14 cellular contexts compared by ENCODE assay signal in genomic region chr1:6584126-6585080, GRCh38. TPM values are rescaled to one million over a fixed set of nuclear protein-coding genes. Genes with fewer than 3 reads are reported as not detected.
A peak's percentile ranks its signal among the peaks of the same experiment; 100 is the strongest.
DNase-seq lines count a peak whose midpoint lies in the region; ATAC-seq, FAIRE-seq and TF ChIP-seq lines count a peak whose summit lies in the region.
"Had no signal": no experiment of that assay in that cellular context is flagged by ENCODE, and none has a peak within 500 bp of the region (broad histone marks: within the 10 kb centered on the region; RNA-seq: fewer than 3 reads in every experiment).

No MANE protein-coding gene starts in this region.

- no peak for TF ChIP-seq CTCF in A549 (IDR thresholded peaks at IDR 0.05)
- TF ChIP-seq CTCF in GM12875 (IDR thresholded peaks at IDR 0.05; ENCODE audit: borderline replicate concordance, insufficient read depth, low read depth, low read length) = 0 out of 2 replicates have a peak, but pooled peaks have one; percentile 4
- TF ChIP-seq CTCF in right atrium auricular region (IDR thresholded peaks at IDR 0.05) = peak in 1 of 2 donors; percentile 18

- H3K27ac ChIP-seq in A549 (no peak overlapping the region), right atrium auricular region (no peak overlapping the region)
- H3K27ac ChIP-seq: ascending aorta, skin epidermis, vagina had no signal

- no peak for TF ChIP-seq RAD21 in A549 (conservative IDR thresholded peaks at IDR 0.05 in 1 of 2, IDR thresholded peaks at IDR 0.05 in 1 of 2)

- no peak overlapping the region for H3K4me2 ChIP-seq in A549

- no peaks in the 10 kb centered on the region for H3K9me3 Mint-ChIP-seq in activated T-helper 2 cell treated with anti-CD3 and anti-CD28 coated beads, Interferon-gamma antibody, Interleukin-2, Interleukin-4, amounts not matched to agents 10 μg/mL and 5 μg/mL and 100 μg/mL, durations not matched to agents 14 hours and 24 hours and 36 hours
- H3K9me3 Mint-ChIP-seq in memory B cell = no peaks in the 10 kb centered on the region

- peaks cover 16% of the 10 kb centered on the region for H3K36me3 ChIP-seq in right atrium auricular region

- CTCF ChIA-PET in A549 (lab: Yijun Ruan, JAX) = interaction anchor here (1.8 to 2.0 kb wide), 2 partner anchors 12 to 29 kb away, joined by 4 to 6 read pairs; partner anchors contain the start of gene TAS1R1

- no peak overlapping the region for H3K4me3 Mint-ChIP-seq in activated T-helper 2 cell treated with anti-CD3 and anti-CD28 coated beads, Interferon-gamma antibody, Interleukin-2, Interleukin-4, amounts not matched to agents 10 μg/mL and 5 μg/mL and 100 μg/mL, durations not matched to agents 14 hours and 24 hours and 36 hours (ENCODE audit: low read depth)
- peak overlapping the region; percentile 48 for H3K4me3 Mint-ChIP-seq in memory B cell

- no peak for FAIRE-seq in A549 (lab: Jason Lieb, UNC)
- FAIRE-seq: G401.6 had no signal

- H3K36me3 Mint-ChIP-seq in activated T-helper 2 cell treated with anti-CD3 and anti-CD28 coated beads, Interferon-gamma antibody, Interleukin-2, Interleukin-4, amounts not matched to agents 10 μg/mL and 5 μg/mL and 100 μg/mL, durations not matched to agents 14 hours and 24 hours and 36 hours (ENCODE audit: low read depth) = peaks cover 18% of the 10 kb centered on the region
- H3K36me3 Mint-ChIP-seq in memory B cell = peaks cover 3% of the 10 kb centered on the region

- DNase-seq in A549 (ENCODE audit: low read depth in 1 of 2, low spot score in 1 of 2) (peak in 1 of 2 experiments; percentile 15), memory B cell (ENCODE audit: low spot score in 2 of 2) (no peak), nucleus accumbens (lab: John Stamatoyannopoulos, UW) (no peak), right atrium auricular region (ENCODE audit: low spot score) (no peak), amniotic stem cell (lab: John Stamatoyannopoulos, UW) (no peak), Right ventricle myocardium inferior (ENCODE audit: missing footprints) (no peak)
- no peak for DNase-seq in activated T-helper 2 cell treated with anti-CD3 and anti-CD28 coated beads, Interferon-gamma antibody, Interleukin-2, Interleukin-4, amounts not matched to agents 10 μg/mL and 5 μg/mL and 100 μg/mL, durations not matched to agents 14 hours and 24 hours and 36 hours (ENCODE audit: low spot score)

- H3K9me3 ChIP-seq in A549 (no peaks in the 10 kb centered on the region), right atrium auricular region (no peaks in the 10 kb centered on the region)
- H3K9me3 ChIP-seq: ascending aorta, vagina had no signal

- H3K4me1 ChIP-seq in A549 = peaks cover 21% of the 10 kb centered on the region
- peaks cover 0 to 71% of the 10 kb centered on the region in 2 donors for H3K4me1 ChIP-seq in right atrium auricular region

- no peak for TF ChIP-seq POLR2A in A549 (IDR thresholded peaks at IDR 0.05; ENCODE audit: low read length)

- peak overlapping the region; percentile 9 for H3K27ac Mint-ChIP-seq in activated T-helper 2 cell treated with anti-CD3 and anti-CD28 coated beads, Interferon-gamma antibody, Interleukin-2, Interleukin-4, amounts not matched to agents 10 μg/mL and 5 μg/mL and 100 μg/mL, durations not matched to agents 14 hours and 24 hours and 36 hours
- H3K27ac Mint-ChIP-seq in memory B cell = peak overlapping the region; percentile 28

- intact Hi-C loops in activated T-helper 2 cell treated with anti-CD3 and anti-CD28 coated beads, Interferon-gamma antibody, Interleukin-2, Interleukin-4, amounts not matched to agents 10 μg/mL and 5 μg/mL and 100 μg/mL, durations not matched to agents 14 hours and 24 hours and 36 hours (cut with micrococcal nuclease) = no loop called here
- intact Hi-C loops in Right ventricle myocardium inferior (cut with DNase I) = no loop called here

- WGBS in A549 (ENCODE audit: missing lambda C conversion rate) = 81% methylated on average over 15 of the region's 21 CpGs

- TF ChIP-seq EP300 in A549 (IDR thresholded peaks at IDR 0.05) = no peak

- peaks cover 33% of the 10 kb centered on the region for H3K4me1 Mint-ChIP-seq in activated T-helper 2 cell treated with anti-CD3 and anti-CD28 coated beads, Interferon-gamma antibody, Interleukin-2, Interleukin-4, amounts not matched to agents 10 μg/mL and 5 μg/mL and 100 μg/mL, durations not matched to agents 14 hours and 24 hours and 36 hours (ENCODE audit: low read depth)
- H3K4me1 Mint-ChIP-seq in memory B cell = peaks cover 34% of the 10 kb centered on the region

- H3K27me3 Mint-ChIP-seq in activated T-helper 2 cell treated with anti-CD3 and anti-CD28 coated beads, Interferon-gamma antibody, Interleukin-2, Interleukin-4, amounts not matched to agents 10 μg/mL and 5 μg/mL and 100 μg/mL, durations not matched to agents 14 hours and 24 hours and 36 hours (ENCODE audit: low read depth) = no peaks in the 10 kb centered on the region
- no peaks in the 10 kb centered on the region for H3K27me3 Mint-ChIP-seq in memory B cell

- ATAC-seq in A549 (no peak), memory B cell (ENCODE audit: low read depth) (no peak), Right ventricle myocardium inferior (no peak)
- ATAC-seq: esophagus mucosa had no signal

- H3K27me3 ChIP-seq in right atrium auricular region = no peaks in the 10 kb centered on the region
- H3K27me3 ChIP-seq: ascending aorta, vagina had no signal

- H3K4me3 ChIP-seq in A549 (no peak overlapping the region), GM12875 (ENCODE audit: low read depth, low read length) (no peak overlapping the region), right atrium auricular region (no peak overlapping the region)
- H3K4me3 ChIP-seq: ascending aorta, skin epidermis, vagina had no signal

- POLR2A ChIA-PET in A549 (lab: Yijun Ruan, JAX) = interaction anchor here (0.7 kb wide), 1 partner anchor 17 kb away, joined by 4 read pairs; no protein-coding TSS in a partner anchor

TF ChIP-seq in A549, 52 proteins besides CTCF, POLR2A, EP300 and RAD21:
- no peak for TF ChIP-seq NPAS2 (CRISPR knock-in tag; IDR thresholded peaks at IDR 0.05; ENCODE audit: borderline replicate concordance)
- TF ChIP-seq MAFK (IDR thresholded peaks at IDR 0.05; ENCODE audit: partially characterized antibody) = peak; percentile 92

RNA-seq across cellular contexts. Expression of gene ZBTB48, which starts 4.6 kb away (rescaled TPM):
- polyA plus RNA-seq in A549 (2011; rRNA removed) (5.8 and 8.0 TPM in 2 replicates), A549 (2017; fragmentation: RNase III; extraction: RNeasy Plus Mini Kit Qiagen cat#74134 plus additional on column Dnase treatment) (11.3 to 13.4 TPM (median 13.1 TPM) in 3 replicates)
- 17.6 and 18.9 TPM in 2 replicates for polyA plus RNA-seq in A549 (2012; cell fraction: cytosol; rRNA removed)
- polyA plus RNA-seq in A549 (2012; cell fraction: nucleus; rRNA removed) = 40.3 and 64.8 TPM in 2 replicates
- polyA minus RNA-seq in A549 (2011; rRNA and poly(A)+ RNA removed) = 14.7 and 21.1 TPM in 2 replicates
- 26.3 and 28.0 TPM in 2 replicates for total RNA-seq in activated T-helper 2 cell treated with anti-CD3 and anti-CD28 coated beads, Interferon-gamma antibody, Interleukin-2, Interleukin-4, amounts not matched to agents 10 μg/mL and 5 μg/mL and 100 μg/mL, durations not matched to agents 14 hours and 24 hours and 36 hours
- total RNA-seq in right atrium auricular region (1 to 10 TPM; 4.0 to 9.0 TPM), Right ventricle myocardium inferior (15.1 TPM)

RNA-seq across cellular contexts. Expression of gene KLHL21, which starts 18.3 kb away (rescaled TPM):
- polyA plus RNA-seq in A549 (2011; rRNA removed) = 3.3 and 3.5 TPM in 2 replicates
- polyA plus RNA-seq in A549 (2012; cell fraction: cytosol; rRNA removed) = 9.3 and 12.1 TPM in 2 replicates
- polyA plus RNA-seq in A549 (2012; cell fraction: nucleus; rRNA removed) = 24.8 and 37.6 TPM in 2 replicates
- polyA plus RNA-seq in A549 (2017; fragmentation: RNase III; extraction: RNeasy Plus Mini Kit Qiagen cat#74134 plus additional on column Dnase treatment) = 9.2 to 10.5 TPM (median 10.2 TPM) in 3 replicates
- 4.0 and 5.0 TPM in 2 replicates for polyA minus RNA-seq in A549 (2011; rRNA and poly(A)+ RNA removed)
- 21.3 and 22.6 TPM in 2 replicates for total RNA-seq in activated T-helper 2 cell treated with anti-CD3 and anti-CD28 coated beads, Interferon-gamma antibody, Interleukin-2, Interleukin-4, amounts not matched to agents 10 μg/mL and 5 μg/mL and 100 μg/mL, durations not matched to agents 14 hours and 24 hours and 36 hours
- 10 to 100 TPM; 61.6 to 83.0 TPM for total RNA-seq in right atrium auricular region
- total RNA-seq in Right ventricle myocardium inferior = 102 TPM

RNA-seq across cellular contexts. Expression of gene PHF13, which starts 29.1 kb away (rescaled TPM):
- polyA plus RNA-seq in A549 (2011; rRNA removed) = 4.3 TPM in 2 replicates
- 3.1 and 3.7 TPM in 2 replicates for polyA plus RNA-seq in A549 (2012; cell fraction: cytosol; rRNA removed)
- 4.6 and 5.5 TPM in 2 replicates for polyA plus RNA-seq in A549 (2012; cell fraction: nucleus; rRNA removed)
- 8.9 to 10.5 TPM (median 10.4 TPM) in 3 replicates for polyA plus RNA-seq in A549 (2017; fragmentation: RNase III; extraction: RNeasy Plus Mini Kit Qiagen cat#74134 plus additional on column Dnase treatment)
- polyA minus RNA-seq in A549 (2011; rRNA and poly(A)+ RNA removed) = 3.9 and 4.2 TPM in 2 replicates
- 19.7 and 20.4 TPM in 2 replicates for total RNA-seq in activated T-helper 2 cell treated with anti-CD3 and anti-CD28 coated beads, Interferon-gamma antibody, Interleukin-2, Interleukin-4, amounts not matched to agents 10 μg/mL and 5 μg/mL and 100 μg/mL, durations not matched to agents 14 hours and 24 hours and 36 hours
- total RNA-seq in right atrium auricular region = 1 to 10 TPM; 5.0 to 8.1 TPM
- 8.0 TPM for total RNA-seq in Right ventricle myocardium inferior

RNA-seq across cellular contexts. Expression of gene TAS1R1, which starts 29.3 kb away (rescaled TPM):
- polyA plus RNA-seq in A549 (2011; rRNA removed) = not detected in 2 replicates
- polyA plus RNA-seq in A549 (2012; cell fraction: cytosol; rRNA removed) = 0.03 TPM in 1 of 2 replicates, not detected in the other
- polyA plus RNA-seq in A549 (2012; cell fraction: nucleus; rRNA removed) = 0.02 and 0.07 TPM in 2 replicates
- 0.04 TPM in 1 of 3 replicates, not detected in the others for polyA plus RNA-seq in A549 (2017; fragmentation: RNase III; extraction: RNeasy Plus Mini Kit Qiagen cat#74134 plus additional on column Dnase treatment)
- not detected in 2 replicates for polyA minus RNA-seq in A549 (2011; rRNA and poly(A)+ RNA removed)
- total RNA-seq in activated T-helper 2 cell treated with anti-CD3 and anti-CD28 coated beads, Interferon-gamma antibody, Interleukin-2, Interleukin-4, amounts not matched to agents 10 μg/mL and 5 μg/mL and 100 μg/mL, durations not matched to agents 14 hours and 24 hours and 36 hours = not detected in 2 replicates
- not detected for total RNA-seq in right atrium auricular region
- not detected for total RNA-seq in Right ventricle myocardium inferior
- total RNA-seq: ascending aorta, esophagus mucosa, RPMI7951, vagina had no signal

RNA-seq across cellular contexts. Expression of gene NOL9, which starts 30.1 kb away (rescaled TPM):
- polyA plus RNA-seq in A549 (2011; rRNA removed) = 19.0 and 19.3 TPM in 2 replicates
- polyA plus RNA-seq in A549 (2012; cell fraction: cytosol; rRNA removed) = 5.8 and 7.0 TPM in 2 replicates
- polyA plus RNA-seq in A549 (2012; cell fraction: nucleus; rRNA removed) = 8.7 and 13.5 TPM in 2 replicates
- 4.4 to 6.4 TPM (median 4.8 TPM) in 3 replicates for polyA plus RNA-seq in A549 (2017; fragmentation: RNase III; extraction: RNeasy Plus Mini Kit Qiagen cat#74134 plus additional on column Dnase treatment)
- 22.4 and 25.7 TPM in 2 replicates for polyA minus RNA-seq in A549 (2011; rRNA and poly(A)+ RNA removed)
- total RNA-seq in activated T-helper 2 cell treated with anti-CD3 and anti-CD28 coated beads, Interferon-gamma antibody, Interleukin-2, Interleukin-4, amounts not matched to agents 10 μg/mL and 5 μg/mL and 100 μg/mL, durations not matched to agents 14 hours and 24 hours and 36 hours = 43.4 and 50.0 TPM in 2 replicates
- 10 to 100 TPM; 15.4 to 15.6 TPM for total RNA-seq in right atrium auricular region
- total RNA-seq in Right ventricle myocardium inferior = 12.6 TPM
